31 cellular contexts compared by ENCODE assay signal in the genomic region with DNA sequence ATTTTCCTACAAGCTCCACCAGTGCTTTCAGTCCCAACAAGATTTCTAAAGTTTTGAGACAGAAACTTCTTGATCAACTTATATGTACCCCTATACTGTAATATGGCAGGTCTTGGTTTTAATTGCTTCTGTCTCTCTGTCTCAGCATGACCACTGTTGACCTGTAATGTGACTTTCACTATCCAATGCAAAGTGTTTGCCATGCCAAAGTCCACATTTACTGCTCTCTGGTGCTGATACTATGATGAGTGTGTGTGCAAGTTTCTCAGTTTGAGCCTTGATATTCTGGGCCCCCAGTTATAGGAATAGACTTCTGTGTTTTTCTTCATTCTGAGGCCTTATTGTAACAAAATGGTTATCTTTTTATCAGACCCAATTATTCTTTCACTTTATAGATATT. TPM values are rescaled to one million over a fixed set of nuclear protein-coding genes. Genes with fewer than 3 reads are reported as not detected.
"Had no signal": no experiment of that assay in that cellular context is flagged by ENCODE, and none has a peak within 500 bp of the region (broad histone marks: within the 10 kb centered on the region; RNA-seq: fewer than 3 reads in every experiment).

No MANE protein-coding gene starts in this region.

- ATAC-seq: esophagus mucosa; gastrocnemius medialis; left cardiac atrium; left ventricle myocardium superior; naive thymus-derived CD4-positive, alpha-beta T cell; stimulated activated memory B cell treated with anti-CD40 and anti-IgM and Interleukin-4, amounts not matched to agents 10 μg/mL and 1 μg/mL and 100 μg/mL, for 72 hours; stimulated activated naive CD8-positive, alpha-beta T cell treated with anti-CD3 and anti-CD28 coated beads, Interleukin-15, Interleukin-2, amounts not matched to agents 100 U/mL and 50 U/mL, for 24 hours had no signal

- H3K36me3 ChIP-seq: colonic mucosa, gastrocnemius medialis, neural progenitor cell, prostate gland, right atrium auricular region, sigmoid colon, spleen, thoracic aorta, tibial nerve, upper lobe of left lung had no signal

- H3K9me3 ChIP-seq: colonic mucosa, gastrocnemius medialis, prostate gland, right atrium auricular region, sigmoid colon, spleen, thoracic aorta, upper lobe of left lung had no signal

- DNase-seq: colonic mucosa; effector CD8-positive, alpha-beta T cell; endodermal cell; foreskin fibroblast; gastrocnemius medialis; head of caudate nucleus; left cardiac atrium; left ventricle myocardium superior; naive thymus-derived CD4-positive, alpha-beta T cell; sigmoid colon; spleen; stimulated activated CD4-positive, alpha-beta T cell treated with anti-CD3 and anti-CD28 coated beads, Interleukin-4, amount 100 ng/mL, for 4 hours; stimulated activated naive CD8-positive, alpha-beta T cell treated with anti-CD3 and anti-CD28 coated beads, Interleukin-15, Interleukin-2, amounts not matched to agents 100 U/mL and 50 U/mL, for 24 hours; substantia nigra; upper lobe of left lung had no signal

- H3K27me3 ChIP-seq: colonic mucosa, gastrocnemius medialis, neural progenitor cell, right atrium auricular region, sigmoid colon, tibial nerve, upper lobe of left lung had no signal

- H3K27ac ChIP-seq: colonic mucosa, epithelial cell of prostate, gastrocnemius medialis, neural progenitor cell, parathyroid adenoma, prostate gland, right atrium auricular region, sigmoid colon, spleen, thoracic aorta, tibial nerve, upper lobe of left lung had no signal

- H3K4me3 ChIP-seq: colonic mucosa, gastrocnemius medialis, lung, neural progenitor cell, prostate gland, right atrium auricular region, sigmoid colon, spleen, thoracic aorta, tibial nerve, upper lobe of left lung had no signal

- H3K4me1 ChIP-seq: colonic mucosa, gastrocnemius medialis, neural progenitor cell, parathyroid adenoma, prostate gland, right atrium auricular region, sigmoid colon, spleen, tibial nerve, upper lobe of left lung had no signal

RNA-seq across cellular contexts. Expression of gene OR2J2, which starts 45.8 kb away (rescaled TPM):
- total RNA-seq: chondrocyte; colonic mucosa; endodermal cell; esophagus mucosa; gastrocnemius medialis; glomerular endothelial cell; kidney epithelial cell; left cardiac atrium; left ventricle myocardium superior; lung; mononuclear cell; naive thymus-derived CD4-positive, alpha-beta T cell; osteoblast; right atrium auricular region; sigmoid colon; skeletal muscle tissue; spleen; thoracic aorta; tibial nerve; upper lobe of left lung had no signal
